In the genomic region with DNA sequence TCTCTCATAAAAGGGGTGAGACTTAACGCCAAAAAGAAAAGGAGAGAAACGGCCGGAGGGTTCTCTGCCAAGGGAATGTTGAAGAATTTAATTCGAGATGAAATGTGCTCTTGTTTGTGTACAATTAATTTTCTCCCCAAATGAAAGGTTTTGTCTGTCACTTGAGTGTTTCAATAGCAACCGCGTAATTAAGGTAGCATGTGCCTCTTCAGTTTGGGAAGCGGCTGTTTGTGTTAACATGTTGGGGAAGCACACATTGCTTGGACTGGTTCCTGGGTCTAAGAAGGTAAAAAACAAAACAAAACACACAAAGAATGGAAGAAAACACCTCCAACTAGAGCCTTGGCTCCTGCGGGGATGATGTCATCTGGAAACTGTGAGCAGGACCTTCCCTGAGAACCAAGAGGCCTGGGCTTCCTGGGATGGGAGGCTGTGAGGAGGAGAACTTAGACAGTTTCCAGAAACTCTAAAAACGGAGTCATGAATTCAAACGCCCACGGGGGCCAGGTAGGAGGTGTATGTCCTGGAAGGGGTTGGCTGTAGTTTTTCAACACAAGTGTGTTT, we compare ENCODE assay signal across 13 cellular contexts.
DNase-seq lines count a peak whose midpoint lies in the region; ATAC-seq and TF ChIP-seq lines count a peak whose summit lies in the region.
"Had no signal": no experiment of that assay in that cellular context is flagged by ENCODE, and none has a peak within 500 bp of the region (broad histone marks: within the 10 kb centered on the region; RNA-seq: fewer than 3 reads in every experiment).

No MANE protein-coding gene starts in this region.

- no peaks in the 10 kb centered on the region for H3K9me3 Mint-ChIP-seq in activated T-cell treated with anti-CD3 and anti-CD28 coated beads, Interleukin-2, amount 50 U/mL, for 24 hours
- H3K9me3 Mint-ChIP-seq: activated CD4-positive, alpha-beta T cell treated with anti-CD3 and anti-CD28 coated beads, Interleukin-2, amount 10 ng/mL, durations not matched to agents 7 days and 5 days had no signal

- CTCF ChIA-PET in RWPE1 (lab: Yijun Ruan, JAX): no interaction called here

- peaks cover 0 to 20% (median 3%) of the 10 kb centered on the region in 11 donors for H3K9me3 ChIP-seq in heart right ventricle
- no peaks in the 10 kb centered on the region for H3K9me3 ChIP-seq in sigmoid colon

- POLR2A ChIA-PET in RWPE1 (lab: Yijun Ruan, JAX; ENCODE audit: low non-redundant PET): no interaction called here

- H3K27ac ChIP-seq in RWPE1: peak overlapping the region; percentile 54
- H3K27ac ChIP-seq in heart right ventricle: peak overlapping the region in 8 of 10 donors; percentile 14 to 79 (median 58)
- H3K27ac ChIP-seq in sigmoid colon: peak overlapping the region; percentile 57 to 79 (median 69)

- no peak overlapping the region for H3K4me3 Mint-ChIP-seq in activated T-cell treated with anti-CD3 and anti-CD28 coated beads, Interleukin-2, amount 50 U/mL, for 24 hours
- H3K4me3 Mint-ChIP-seq: activated CD4-positive, alpha-beta T cell treated with anti-CD3 and anti-CD28 coated beads, Interleukin-2, amount 10 ng/mL, durations not matched to agents 7 days and 5 days; IgD-negative memory B cell had no signal

- peaks cover 2% of the 10 kb centered on the region for H3K27me3 Mint-ChIP-seq in activated T-cell treated with anti-CD3 and anti-CD28 coated beads, Interleukin-2, amount 50 U/mL, for 24 hours

- DNase-seq in HT-29 (ENCODE audit: low spot score): peak; percentile 21
- DNase-seq in RWPE1 (ENCODE audit: low spot score): no peak
- DNase-seq in heart right ventricle: peak in 1 of 2 donors; percentile 59
- DNase-seq in sigmoid colon: peak; percentile 85
- no peak for DNase-seq in activated T-cell treated with anti-CD3 and anti-CD28 coated beads, Interleukin-2, amount 50 U/mL, for 24 hours
- no peak for DNase-seq in H7
- DNase-seq in HUDEP-2 (lab: John Stamatoyannopoulos, UW; ENCODE audit: unreplicated experiment in 76 of 76): no peak
- DNase-seq: activated CD4-positive, alpha-beta T cell treated with anti-CD3 and anti-CD28 coated beads, Interleukin-2, amount 10 ng/mL, durations not matched to agents 7 days and 5 days; activated naive CD4-positive, alpha-beta T cell treated with Interleukin-2 at 50 U/mL for 16 hours; NCI-H774; stimulated activated CD4-positive, alpha-beta T cell treated with anti-CD3 and anti-CD28 coated beads, Interleukin-2, amount 100 ng/mL, for 48 hours had no signal

- no peaks in the 10 kb centered on the region for H3K4me1 Mint-ChIP-seq in activated T-cell treated with anti-CD3 and anti-CD28 coated beads, Interleukin-2, amount 50 U/mL, for 24 hours (ENCODE audit: low read depth)
- H3K4me1 Mint-ChIP-seq: activated CD4-positive, alpha-beta T cell treated with anti-CD3 and anti-CD28 coated beads, Interleukin-2, amount 10 ng/mL, durations not matched to agents 7 days and 5 days had no signal

- no peak for TF ChIP-seq EP300 in sigmoid colon (IDR thresholded peaks at IDR 0.05)

- WGBS in heart right ventricle, 2 donors: 34 to 47% methylated on average over 11 of the region's 11 CpGs
- WGBS in sigmoid colon, 2 donors: 46 to 64% methylated on average over 11 of the region's 11 CpGs

- TF ChIP-seq POLR2A in sigmoid colon (IDR thresholded peaks at IDR 0.05): no peak

- no peak overlapping the region for H3K27ac Mint-ChIP-seq in activated T-cell treated with anti-CD3 and anti-CD28 coated beads, Interleukin-2, amount 50 U/mL, for 24 hours
- H3K27ac Mint-ChIP-seq: activated CD4-positive, alpha-beta T cell treated with anti-CD3 and anti-CD28 coated beads, Interleukin-2, amount 10 ng/mL, durations not matched to agents 7 days and 5 days; IgD-negative memory B cell had no signal

- no peaks in the 10 kb centered on the region for H3K36me3 Mint-ChIP-seq in activated T-cell treated with anti-CD3 and anti-CD28 coated beads, Interleukin-2, amount 50 U/mL, for 24 hours (ENCODE audit: low read depth)

- H3K27me3 ChIP-seq in heart right ventricle: peaks cover 0 to 6% (median 0%) of the 10 kb centered on the region in 7 donors
- no peaks in the 10 kb centered on the region for H3K27me3 ChIP-seq in sigmoid colon
- H3K27me3 ChIP-seq in H7 (ENCODE audit: control insufficient read depth, insufficient read depth, low read length): no peaks in the 10 kb centered on the region

- H3K4me1 ChIP-seq in heart right ventricle (peaks cover 0 to 25% (median 9%) of the 10 kb centered on the region in 9 donors), sigmoid colon (peaks cover 0 to 18% (median 16%) of the 10 kb centered on the region in 4 donors)

- H3K36me3 ChIP-seq in heart right ventricle (no peaks in the 10 kb centered on the region), sigmoid colon (no peaks in the 10 kb centered on the region), H7 (replicated peaks; ENCODE audit: control insufficient read depth, insufficient read depth, low read length) (no peaks in the 10 kb centered on the region)

- H3K4me3 ChIP-seq in heart right ventricle: peak overlapping the region in 1 of 10 donors; percentile 0
- peak overlapping the region in 1 of 4 donors; percentile 6 for H3K4me3 ChIP-seq in sigmoid colon
- H3K4me3 ChIP-seq in H7 (ENCODE audit: insufficient read depth, low read depth, low read length): no peak overlapping the region

- TF ChIP-seq CTCF in RWPE1 (conservative IDR thresholded peaks at IDR 0.05; ENCODE audit: low read depth) (no peak), heart right ventricle (IDR thresholded peaks at IDR 0.05) (no peak), sigmoid colon (IDR thresholded peaks at IDR 0.05) (no peak)

- intact Hi-C loops in heart right ventricle (cut with DNase I) (no loop called here), sigmoid colon (cut with DNase I) (loop anchor here (5.0 kb wide), 1 partner anchor 71 kb away; a partner anchor contains a TSS)

- ATAC-seq in heart right ventricle (peak; percentile 49 to 92 (median 69)), GM19328 (IDR thresholded peaks at IDR 0.05; ENCODE audit: unreplicated experiment) (no peak)

Comparison
In these comparisons a context has a peak if more than half of its experiments do, and no peak if none do; other contexts are left out.
1. DNase-seq: peak in HT-29 (single experiment) and sigmoid colon (single experiment); none in RWPE1 (single experiment), activated T-cell treated with anti-CD3 and anti-CD28 coated beads, Interleukin-2, amount 50 U/mL, for 24 hours (single experiment), H7 (single experiment) and HUDEP-2 (0 of 76).
2. Peak in every context shown above with its lines, with median percentiles within 50 percentile points of each other: H3K27ac ChIP-seq.